Comparison of ENCODE assay signal across 17 cellular contexts in genomic region chr16:22071352-22071923, GRCh38. TPM values are rescaled to one million over a fixed set of nuclear protein-coding genes. Genes with fewer than 3 reads are reported as not detected.
A peak's percentile ranks its signal among the peaks of the same experiment; 100 is the strongest.
DNase-seq lines count a peak whose midpoint lies in the region; ATAC-seq and TF ChIP-seq lines count a peak whose summit lies in the region.
"Had no signal": no experiment of that assay in that cellular context is flagged by ENCODE, and none has a peak within 500 bp of the region (broad histone marks: within the 10 kb centered on the region; RNA-seq: fewer than 3 reads in every experiment).

No MANE protein-coding gene starts in this region.

- WGBS in mesendoderm (ENCODE audit: extremely low coverage, insufficient coverage, low lambda C conversion rate): no CpG with 5 or more reads among the region's 6 CpGs

- H3K27ac Mint-ChIP-seq in activated naive CD8-positive, alpha-beta T cell treated with anti-CD3 and anti-CD28 coated beads for 36 hours: no peak overlapping the region
- H3K27ac Mint-ChIP-seq: dendritic cell treated with granulocyte-macrophage colony-stimulating factor and Interleukin-4, amounts not matched to agents 40 ng/mL and 50 ng/mL, for 4 days; stimulated activated effector memory CD8-positive, alpha-beta T cell treated with anti-CD3 and anti-CD28 coated beads, Interleukin-12 subunit alpha, Interleukin-12 subunit beta, amount 100 ng/mL, for 72 hours had no signal

- H3K4ac ChIP-seq in mesendoderm (ENCODE audit: low read depth, low read length): no peak overlapping the region

- peaks cover 5% of the 10 kb centered on the region for H3K9me3 Mint-ChIP-seq in activated naive CD8-positive, alpha-beta T cell treated with anti-CD3 and anti-CD28 coated beads for 36 hours

- TF ChIP-seq CTCF in left ventricle myocardium inferior (IDR thresholded peaks at IDR 0.05; ENCODE audit: borderline replicate concordance) (no peak), coronary artery (IDR thresholded peaks at IDR 0.05) (no peak)

- H3K4me3 ChIP-seq in left ventricle myocardium inferior: peak overlapping the region; percentile 31
- H3K4me3 ChIP-seq in coronary artery: peak overlapping the region; percentile 46
- H3K4me3 ChIP-seq in mesendoderm (ENCODE audit: low read length): no peak overlapping the region
- H3K4me3 ChIP-seq: ovary, smooth muscle cell had no signal

- H3K27me3 ChIP-seq in left ventricle myocardium inferior (ENCODE audit: low read depth) (no peaks in the 10 kb centered on the region), mesendoderm (ENCODE audit: insufficient read depth, low read length, poor library complexity) (no peaks in the 10 kb centered on the region)
- H3K27me3 ChIP-seq: ovary had no signal

- H3K23ac ChIP-seq in mesendoderm (ENCODE audit: low read length): no peak overlapping the region

- H4K8ac ChIP-seq in mesendoderm (ENCODE audit: low read depth, low read length): no peak overlapping the region

- H4K5ac ChIP-seq in mesendoderm (ENCODE audit: low read length): no peak overlapping the region

- H3K79me2 ChIP-seq in mesendoderm (ENCODE audit: control insufficient read depth, insufficient read depth, low read length): no peaks in the 10 kb centered on the region

- H3K4me1 Mint-ChIP-seq in activated naive CD8-positive, alpha-beta T cell treated with anti-CD3 and anti-CD28 coated beads for 36 hours: no peaks in the 10 kb centered on the region
- H3K4me1 Mint-ChIP-seq: stimulated activated effector memory CD8-positive, alpha-beta T cell treated with anti-CD3 and anti-CD28 coated beads, Interleukin-12 subunit alpha, Interleukin-12 subunit beta, amount 100 ng/mL, for 72 hours had no signal

- H3K27me3 Mint-ChIP-seq in activated naive CD8-positive, alpha-beta T cell treated with anti-CD3 and anti-CD28 coated beads for 36 hours: no peaks in the 10 kb centered on the region
- H3K27me3 Mint-ChIP-seq: dendritic cell treated with granulocyte-macrophage colony-stimulating factor and Interleukin-4, amounts not matched to agents 40 ng/mL and 50 ng/mL, for 4 days had no signal

- H3K79me1 ChIP-seq in mesendoderm (ENCODE audit: low read length): peaks cover 2% of the 10 kb centered on the region

- no peak overlapping the region for H3K9ac ChIP-seq in mesendoderm (ENCODE audit: low read length)

- no peak overlapping the region for H2BK15ac ChIP-seq in mesendoderm (replicated peaks; ENCODE audit: low read depth)

- no peak for ATAC-seq in left ventricle myocardium superior
- ATAC-seq: stimulated activated effector memory CD8-positive, alpha-beta T cell treated with anti-CD3 and anti-CD28 coated beads, Interleukin-12 subunit alpha, Interleukin-12 subunit beta, amount 100 ng/mL, for 72 hours had no signal

- no peak overlapping the region for H3K4me2 ChIP-seq in mesendoderm (ENCODE audit: low read length)
- H3K4me2 ChIP-seq: smooth muscle cell had no signal

- no peak overlapping the region for H3K4me3 Mint-ChIP-seq in activated naive CD8-positive, alpha-beta T cell treated with anti-CD3 and anti-CD28 coated beads for 36 hours
- H3K4me3 Mint-ChIP-seq: dendritic cell treated with granulocyte-macrophage colony-stimulating factor and Interleukin-4, amounts not matched to agents 40 ng/mL and 50 ng/mL, for 4 days; stimulated activated effector memory CD8-positive, alpha-beta T cell treated with anti-CD3 and anti-CD28 coated beads, Interleukin-12 subunit alpha, Interleukin-12 subunit beta, amount 100 ng/mL, for 72 hours had no signal

- H3K27ac ChIP-seq in left ventricle myocardium inferior (replicated peaks): peak overlapping the region; percentile 61
- peak overlapping the region in 1 of 2 donors; percentile 45 for H3K27ac ChIP-seq in coronary artery
- H3K27ac ChIP-seq in mesendoderm (ENCODE audit: low read depth, low read length): no peak overlapping the region
- H3K27ac ChIP-seq: HL-60, ovary had no signal

- H3K4me1 ChIP-seq in left ventricle myocardium inferior (peaks cover 38% of the 10 kb centered on the region), mesendoderm (ENCODE audit: control insufficient read depth, low read depth, low read length) (no peaks in the 10 kb centered on the region)

- peaks cover 5% of the 10 kb centered on the region for H3K36me3 ChIP-seq in left ventricle myocardium inferior
- no peaks in the 10 kb centered on the region for H3K36me3 ChIP-seq in mesendoderm (ENCODE audit: control insufficient read depth, insufficient read depth, low read length)
- H3K36me3 ChIP-seq: ovary had no signal

- intact Hi-C loops in left ventricle myocardium inferior (cut with micrococcal nuclease) (no loop called here), left ventricle myocardium superior (cut with micrococcal nuclease) (no loop called here)

- DNase-seq in left ventricle myocardium inferior: no peak
- DNase-seq in left ventricle myocardium superior: no peak
- DNase-seq in coronary artery (ENCODE audit: low spot score): no peak
- peak; percentile 23 for DNase-seq in mesendoderm
- DNase-seq in activated naive CD8-positive, alpha-beta T cell treated with anti-CD3 and anti-CD28 coated beads for 36 hours: no peak
- DNase-seq in stimulated activated CD4-positive, alpha-beta T cell treated with anti-CD3 and anti-CD28 coated beads, Interleukin-2, amount 100 ng/mL, for 24 hours: no peak
- DNase-seq in activated gamma-delta T cell treated with Interleukin-2 at 50 U/mL for 16 hours: no peak
- no peak for DNase-seq in stimulated activated naive CD4-positive, alpha-beta T cell treated with Interleukin-2 at 50 U/mL for 16 hours (lab: John Stamatoyannopoulos, UW)
- DNase-seq: activated gamma-delta T cell, KG1, NCI-H1092, NCI-H345 had no signal

- no peak overlapping the region for H3K18ac ChIP-seq in mesendoderm (ENCODE audit: low read length)

- no peak overlapping the region for H2AK5ac ChIP-seq in mesendoderm (ENCODE audit: low read length)

- no peak overlapping the region for H2BK120ac ChIP-seq in mesendoderm (ENCODE audit: low read depth, low read length)

- H3K36me3 Mint-ChIP-seq in activated naive CD8-positive, alpha-beta T cell treated with anti-CD3 and anti-CD28 coated beads for 36 hours: peaks cover 14% of the 10 kb centered on the region
- H3K36me3 Mint-ChIP-seq: stimulated activated effector memory CD8-positive, alpha-beta T cell treated with anti-CD3 and anti-CD28 coated beads, Interleukin-12 subunit alpha, Interleukin-12 subunit beta, amount 100 ng/mL, for 72 hours had no signal

- H2BK5ac ChIP-seq in mesendoderm (ENCODE audit: low read length): no peak overlapping the region

- no peak overlapping the region for H3K56ac ChIP-seq in mesendoderm (ENCODE audit: low read length)

- H3K9me3 ChIP-seq in left ventricle myocardium inferior (replicated peaks): peaks cover 9% of the 10 kb centered on the region
- H3K9me3 ChIP-seq: ovary had no signal

RNA-seq across cellular contexts. Expression of gene VWA3A, which starts 20.9 kb away (rescaled TPM):
- total RNA-seq in left ventricle myocardium inferior (0.25 TPM), left ventricle myocardium superior (0.52 TPM)
- polyA plus RNA-seq in mesendoderm (2013, experiment 1 of 2): 0.03 TPM
- 0.01 TPM for polyA plus RNA-seq in mesendoderm (2013, experiment 2 of 2)
- total RNA-seq in activated naive CD8-positive, alpha-beta T cell treated with anti-CD3 and anti-CD28 coated beads for 36 hours: under 1 TPM in 1 of 2 experiments, not detected in 1; 0.22 TPM
- total RNA-seq: smooth muscle cell had no signal
- polyA plus RNA-seq: smooth muscle cell had no signal
